8 cellular contexts compared by ENCODE assay signal in the genomic region with DNA sequence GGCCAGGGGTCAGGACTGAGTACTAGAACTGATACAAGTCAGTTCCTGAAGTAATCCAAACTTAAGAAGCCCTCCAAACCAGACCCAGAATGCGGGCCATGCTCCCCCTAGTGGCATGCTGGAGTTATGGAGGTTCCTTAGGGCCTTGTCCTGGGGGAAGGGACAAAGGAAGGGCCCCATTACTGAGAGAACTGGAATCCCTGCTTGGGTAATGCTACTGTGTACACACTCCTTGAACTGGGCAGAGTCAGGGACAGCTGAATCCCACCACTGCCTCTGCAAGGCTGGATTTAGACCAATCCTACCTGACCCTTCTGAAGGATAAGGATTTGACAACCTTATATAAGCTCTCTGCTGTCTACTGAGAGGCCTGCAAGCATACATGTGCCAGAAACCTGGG.
A peak's percentile ranks its signal among the peaks of the same experiment; 100 is the strongest.
DNase-seq lines count a peak whose midpoint lies in the region; ATAC-seq lines count a peak whose summit lies in the region.

No MANE protein-coding gene starts in this region.

- H2BK120ac ChIP-seq in mesendoderm (ENCODE audit: low read depth, low read length), result peak overlapping the region; percentile 79

- H4K8ac ChIP-seq in mesendoderm (ENCODE audit: low read depth, low read length), result no peak overlapping the region

- H3K27me3 ChIP-seq in endocrine pancreas (ENCODE audit: control insufficient read depth, insufficient read depth, low read length) (no peaks in the 10 kb centered on the region), mesendoderm (ENCODE audit: insufficient read depth, low read length, poor library complexity) (no peaks in the 10 kb centered on the region)

- H3K27me3 Mint-ChIP-seq in activated CD4-positive, alpha-beta T cell treated with anti-CD3 and anti-CD28 coated beads for 36 hours, result peaks cover 9% of the 10 kb centered on the region

- H3K79me2 ChIP-seq in mesendoderm (ENCODE audit: control insufficient read depth, insufficient read depth, low read length), result peaks cover 2% of the 10 kb centered on the region

- H2AK5ac ChIP-seq in mesendoderm (ENCODE audit: low read length), result peak overlapping the region; percentile 98

- peak overlapping the region; percentile 62 for H3K4ac ChIP-seq in mesendoderm (ENCODE audit: low read depth, low read length)

- H3K4me3 Mint-ChIP-seq in activated CD4-positive, alpha-beta T cell treated with anti-CD3 and anti-CD28 coated beads for 36 hours, result no peak overlapping the region

- H3K9ac ChIP-seq in endocrine pancreas (ENCODE audit: control insufficient read depth, insufficient read depth, low read length), result peak overlapping the region; percentile 19
- peak overlapping the region; percentile 73 for H3K9ac ChIP-seq in mesendoderm (ENCODE audit: low read length)

- no peak overlapping the region for H2BK15ac ChIP-seq in mesendoderm (replicated peaks; ENCODE audit: low read depth)

- peaks cover 12% of the 10 kb centered on the region for H3K4me1 ChIP-seq in endocrine pancreas (ENCODE audit: control insufficient read depth, insufficient read depth, low read length)
- peaks cover 31% of the 10 kb centered on the region for H3K4me1 ChIP-seq in mesendoderm (ENCODE audit: control insufficient read depth, low read depth, low read length)

- peak overlapping the region; percentile 100 for H2BK5ac ChIP-seq in mesendoderm (ENCODE audit: low read length)

- peak overlapping the region; percentile 99 for H3K18ac ChIP-seq in mesendoderm (ENCODE audit: low read length)

- peak overlapping the region; percentile 99 for H3K27ac ChIP-seq in mesendoderm (ENCODE audit: low read depth, low read length)

- no peaks in the 10 kb centered on the region for H3K9me3 ChIP-seq in endocrine pancreas (ENCODE audit: control insufficient read depth, low read length)

- H3K56ac ChIP-seq in mesendoderm (ENCODE audit: low read length), result peak overlapping the region; percentile 94

- peaks cover 6% of the 10 kb centered on the region for H3K79me1 ChIP-seq in mesendoderm (ENCODE audit: low read length)

- peak; percentile 82 for DNase-seq in DMS 273 (lab: John Stamatoyannopoulos, UW; ENCODE audit: unreplicated experiment)
- DNase-seq in DMS 273 treated with DMSO at 0.1 percent for 48 hours (lab: John Stamatoyannopoulos, UW), result no peak
- peak; percentile 54 for DNase-seq in NCI-H2227 treated with DMSO at 0.1 percent for 48 hours (lab: John Stamatoyannopoulos, UW)
- peak; percentile 73 for DNase-seq in activated CD4-positive, alpha-beta T cell treated with anti-CD3 and anti-CD28 coated beads for 36 hours
- peak; percentile 97 for DNase-seq in mesendoderm
- DNase-seq in stimulated activated CD8-positive, alpha-beta memory T cell treated with anti-CD3 and anti-CD28 coated beads, Interleukin-15, amount 100 ng/mL, for 48 hours (ENCODE audit: low read depth in 2 of 2), result peak; percentile 36 to 43

- H3K23ac ChIP-seq in mesendoderm (ENCODE audit: low read length), result no peak overlapping the region

- H3K27ac Mint-ChIP-seq in activated CD4-positive, alpha-beta T cell treated with anti-CD3 and anti-CD28 coated beads for 36 hours, result no peak overlapping the region

- no peak overlapping the region for H3K4me3 ChIP-seq in endocrine pancreas (ENCODE audit: control insufficient read depth, insufficient read depth, low read length)
- no peak overlapping the region for H3K4me3 ChIP-seq in mesendoderm (ENCODE audit: low read length)

- POLR2A ChIA-PET in activated CD4-positive, alpha-beta T cell treated with anti-CD3 and anti-CD28 coated beads for 36 hours (lab: Charles Lee), result no interaction called here

- CTCF ChIA-PET in activated CD4-positive, alpha-beta T cell treated with anti-CD3 and anti-CD28 coated beads for 36 hours (lab: Charles Lee), result interaction anchor here (0.6 to 1.9 kb wide), 8 partner anchors 9 to 335 kb away, joined by 3 to 7 read pairs (median 4); no protein-coding TSS in a partner anchor

- no peaks in the 10 kb centered on the region for H3K36me3 ChIP-seq in endocrine pancreas (ENCODE audit: control insufficient read depth, insufficient read depth, low read length)
- no peaks in the 10 kb centered on the region for H3K36me3 ChIP-seq in mesendoderm (ENCODE audit: control insufficient read depth, insufficient read depth, low read length)

- no peaks in the 10 kb centered on the region for H3K36me3 Mint-ChIP-seq in activated CD4-positive, alpha-beta T cell treated with anti-CD3 and anti-CD28 coated beads for 36 hours (ENCODE audit: low read depth)

- peak overlapping the region; percentile 86 for H4K5ac ChIP-seq in mesendoderm (ENCODE audit: low read length)

- H3K9me3 Mint-ChIP-seq in activated CD4-positive, alpha-beta T cell treated with anti-CD3 and anti-CD28 coated beads for 36 hours (ENCODE audit: low read depth), result no peaks in the 10 kb centered on the region

- peaks cover 4% of the 10 kb centered on the region for H3K4me1 Mint-ChIP-seq in activated CD4-positive, alpha-beta T cell treated with anti-CD3 and anti-CD28 coated beads for 36 hours

- peak; percentile 67 for ATAC-seq in HG02973 (IDR thresholded peaks at IDR 0.05; ENCODE audit: unreplicated experiment)
- peak; percentile 91 for ATAC-seq in activated CD4-positive, alpha-beta T cell treated with anti-CD3 and anti-CD28 coated beads for 36 hours

- no peak overlapping the region for H3K4me2 ChIP-seq in mesendoderm (ENCODE audit: low read length)

- intact Hi-C loops in activated CD4-positive, alpha-beta T cell treated with anti-CD3 and anti-CD28 coated beads for 36 hours (cut with DNase I, micrococcal nuclease), result loop anchor here (5.0 kb wide), 2 partner anchors 126 to 144 kb away; no protein-coding TSS in a partner anchor

- no CpG with 5 or more reads among the region's 1 CpG for WGBS in mesendoderm (ENCODE audit: extremely low coverage, insufficient coverage, low lambda C conversion rate)
